ENCODE assay signal across 2 cellular contexts in genomic region chr1:114468047-114468446, GRCh38.
TF ChIP-seq lines count a peak whose summit lies in the region.

No MANE protein-coding gene starts in this region.

TF ChIP-seq in HepG2, 621 proteins besides CTCF, POLR2A, EP300 and RAD21:
- no peak for TF ChIP-seq ZNF329 (CRISPR knock-in tag; IDR thresholded peaks at IDR 0.05; ENCODE audit: low read depth)
- TF ChIP-seq ZNF12 (CRISPR knock-in tag; IDR thresholded peaks at IDR 0.05), result no peak
- no peak for TF ChIP-seq ZNF264 (CRISPR knock-in tag; IDR thresholded peaks at IDR 0.05)
- no peak for TF ChIP-seq FOSL1 (CRISPR knock-in tag; IDR thresholded peaks at IDR 0.05; ENCODE audit: borderline replicate concordance)
- peak; percentile 52 for TF ChIP-seq POLR2G (IDR thresholded peaks at IDR 0.05; ENCODE audit: low read depth, low read length)
- TF ChIP-seq RBM22 (optimal IDR thresholded peaks at IDR 0.05; ENCODE audit: low read length), result peak; percentile 53
- no peak for TF ChIP-seq HNRNPK (IDR thresholded peaks at IDR 0.05; ENCODE audit: low read depth, low read length, poor library complexity, severe bottlenecking)
- no peak for TF ChIP-seq ARNT2 (CRISPR knock-in tag; IDR thresholded peaks at IDR 0.05; ENCODE audit: low read depth)
- no peak for TF ChIP-seq ZBTB2 (CRISPR knock-in tag; IDR thresholded peaks at IDR 0.05; ENCODE audit: low read depth)
- TF ChIP-seq ARID4A (CRISPR knock-in tag; IDR thresholded peaks at IDR 0.05; ENCODE audit: borderline replicate concordance), result 0 out of 2 replicates have a peak, but pooled peaks have one; percentile 24
- peak; percentile 32 for TF ChIP-seq ZNF781 (CRISPR knock-in tag; IDR thresholded peaks at IDR 0.05; ENCODE audit: borderline replicate concordance, not compliant biosample characterization)
- no peak for TF ChIP-seq ZBTB8A (CRISPR knock-in tag; IDR thresholded peaks at IDR 0.05; ENCODE audit: borderline replicate concordance, low read depth)

TF ChIP-seq in SK-N-SH, 30 proteins besides CTCF, POLR2A, EP300 and RAD21:
- TF ChIP-seq NRF1 (IDR thresholded peaks at IDR 0.05; ENCODE audit: low read depth, low read length) (no peak), REST (IDR thresholded peaks at IDR 0.05; ENCODE audit: low read depth, low read length) (no peak), POLR2AphosphoS5 (IDR thresholded peaks at IDR 0.05; ENCODE audit: low read depth, low read length) (no peak), MAX (IDR thresholded peaks at IDR 0.05; ENCODE audit: low read depth) (no peak), GATA2 (CRISPR knock-in tag; IDR thresholded peaks at IDR 0.05) (no peak)
